In genomic region chr2:38720613-38721241, GRCh38 we compare ENCODE assay signal across 9 cellular contexts. TPM values are rescaled to one million over a fixed set of nuclear protein-coding genes. Genes with fewer than 3 reads are reported as not detected.
DNase-seq lines count a peak whose midpoint lies in the region; ATAC-seq and TF ChIP-seq lines count a peak whose summit lies in the region.
"Had no signal": no experiment of that assay in that cellular context is flagged by ENCODE, and none has a peak within 500 bp of the region (broad histone marks: within the 10 kb centered on the region; RNA-seq: fewer than 3 reads in every experiment).

No MANE protein-coding gene starts in this region.

- WGBS in H9 (ENCODE audit: extremely low coverage, insufficient read length, low lambda C conversion rate): no CpG with 5 or more reads among the region's 4 CpGs

- TF ChIP-seq CTCF in WTC11 (IDR thresholded peaks at IDR 0.05) (no peak), H9 (conservative IDR thresholded peaks at IDR 0.05) (no peak)

- no peaks in the 10 kb centered on the region for H3K4me1 ChIP-seq in H9 (ENCODE audit: insufficient read depth, low read length)

- H3K27me3 Mint-ChIP-seq in stimulated activated naive CD8-positive, alpha-beta T cell treated with anti-CD3 and anti-CD28 coated beads, Interleukin-15, Interleukin-2, amounts not matched to agents 100 ng/mL and 50 ng/mL, for 24 hours: no peaks in the 10 kb centered on the region
- no peaks in the 10 kb centered on the region for H3K27me3 Mint-ChIP-seq in WTC11 (ENCODE audit: low read depth)
- H3K27me3 Mint-ChIP-seq in H9 (ENCODE audit: low read depth): no peaks in the 10 kb centered on the region

- CTCF ChIA-PET in WTC11 (lab: Charles Lee): no interaction called here

- no peak overlapping the region for H3K4me2 ChIP-seq in H9 (ENCODE audit: insufficient read depth, insufficient read length, low read length)

- no peak overlapping the region for H4K5ac ChIP-seq in H9 (ENCODE audit: insufficient read length, low read depth, low read length)

- H3K9me3 Mint-ChIP-seq in stimulated activated naive CD8-positive, alpha-beta T cell treated with anti-CD3 and anti-CD28 coated beads, Interleukin-15, Interleukin-2, amounts not matched to agents 100 ng/mL and 50 ng/mL, for 24 hours: peaks cover 4% of the 10 kb centered on the region
- H3K9me3 Mint-ChIP-seq in WTC11: no peaks in the 10 kb centered on the region
- H3K9me3 Mint-ChIP-seq in H9: no peaks in the 10 kb centered on the region

- no peak for DNase-seq in stimulated activated naive CD8-positive, alpha-beta T cell treated with anti-CD3 and anti-CD28 coated beads, Interleukin-15, Interleukin-2, amounts not matched to agents 100 U/mL and 50 U/mL, for 24 hours
- DNase-seq in WTC11 (ENCODE audit: low spot score) (no peak), foreskin melanocyte (peak; percentile 96), skeletal muscle cell (ENCODE audit: low read depth) (peak; percentile 90), H9 (no peak)

- H2AFZ ChIP-seq in H9 (ENCODE audit: low read length): no peak overlapping the region

- H3K4me1 Mint-ChIP-seq in stimulated activated naive CD8-positive, alpha-beta T cell treated with anti-CD3 and anti-CD28 coated beads, Interleukin-15, Interleukin-2, amounts not matched to agents 100 ng/mL and 50 ng/mL, for 24 hours (ENCODE audit: low read depth): peaks cover 64% of the 10 kb centered on the region
- no peaks in the 10 kb centered on the region for H3K4me1 Mint-ChIP-seq in WTC11
- no peaks in the 10 kb centered on the region for H3K4me1 Mint-ChIP-seq in H9

- no peak overlapping the region for H3T11ph ChIP-seq in H9 (ENCODE audit: low read length)

- H3K4me3 ChIP-seq in skeletal muscle cell (ENCODE audit: low read depth, low read length): no peak overlapping the region

- H2BK120ac ChIP-seq in H9 (ENCODE audit: low read depth, low read length, poor library complexity, severe bottlenecking): no peak overlapping the region

- no peak overlapping the region for H2BK20ac ChIP-seq in H9 (ENCODE audit: low read depth, low read length, poor library complexity, severe bottlenecking)

- no peaks in the 10 kb centered on the region for H3K79me2 ChIP-seq in H9 (ENCODE audit: insufficient read depth, low read length)

- H3K36me3 Mint-ChIP-seq in stimulated activated naive CD8-positive, alpha-beta T cell treated with anti-CD3 and anti-CD28 coated beads, Interleukin-15, Interleukin-2, amounts not matched to agents 100 ng/mL and 50 ng/mL, for 24 hours (ENCODE audit: low read depth): peaks cover 36% of the 10 kb centered on the region
- peaks cover 3% of the 10 kb centered on the region; the same call in 1 of the 2 replicates for H3K36me3 Mint-ChIP-seq in WTC11
- H3K36me3 Mint-ChIP-seq in H9 (ENCODE audit: insufficient read depth in 1 of 3, low read depth in 3 of 3): no peaks in the 10 kb centered on the region; a peak in 2 of 7 replicates

- H3K14ac ChIP-seq in H9 (ENCODE audit: insufficient read depth, low read length): no peak overlapping the region

- H2BK5ac ChIP-seq in H9 (ENCODE audit: insufficient read length, low read length): no peak overlapping the region

- H3K27ac Mint-ChIP-seq in stimulated activated naive CD8-positive, alpha-beta T cell treated with anti-CD3 and anti-CD28 coated beads, Interleukin-15, Interleukin-2, amounts not matched to agents 100 ng/mL and 50 ng/mL, for 24 hours: peak overlapping the region; percentile 72
- peak overlapping the region; percentile 10; the same call in 1 of the 2 replicates for H3K27ac Mint-ChIP-seq in WTC11
- H3K27ac Mint-ChIP-seq in H9: no peak overlapping the region

- H4K8ac ChIP-seq in H9 (replicated peaks; ENCODE audit: insufficient read length, low read depth, low read length): no peak overlapping the region

- no peaks in the 10 kb centered on the region for H3K23me2 ChIP-seq in H9 (ENCODE audit: insufficient read length, low read depth, low read length, poor library complexity, severe bottlenecking)

- no peaks in the 10 kb centered on the region for H4K20me1 ChIP-seq in H9 (ENCODE audit: control insufficient read depth, insufficient read depth, insufficient read length)

- H3K27ac ChIP-seq in H9 (ENCODE audit: insufficient read length, low read depth, low read length): no peak overlapping the region

- no peak overlapping the region for H3K4ac ChIP-seq in H9 (ENCODE audit: low read depth, low read length)

- H3K9ac ChIP-seq in H9 (ENCODE audit: extremely low read depth, insufficient read length, low read length): no peak overlapping the region

- no peaks in the 10 kb centered on the region for H3K27me3 ChIP-seq in H9 (ENCODE audit: insufficient read depth, low read length)

- H3K56ac ChIP-seq in H9 (ENCODE audit: insufficient read length, low read depth, low read length): no peak overlapping the region

- no peaks in the 10 kb centered on the region for H3K9me3 ChIP-seq in H9 (ENCODE audit: control insufficient read depth, low read depth, low read length)

- no peak overlapping the region for H2BK12ac ChIP-seq in H9 (ENCODE audit: insufficient read length, low read depth, low read length)

- ATAC-seq in stimulated activated naive CD8-positive, alpha-beta T cell treated with anti-CD3 and anti-CD28 coated beads, Interleukin-15, Interleukin-2, amounts not matched to agents 100 U/mL and 50 U/mL, for 24 hours: no peak
- ATAC-seq in WTC11: no peak
- no peak for ATAC-seq in HG03139 (IDR thresholded peaks at IDR 0.05; ENCODE audit: unreplicated experiment)
- no peak for ATAC-seq in HG02885 (IDR thresholded peaks at IDR 0.05; ENCODE audit: poor library complexity, unreplicated experiment)
- ATAC-seq: activated naive CD4-positive, alpha-beta T cell treated with anti-CD3 and anti-CD28 coated beads, Interleukin-2, amount 50 U/mL, for 72 hours had no signal

- POLR2A ChIA-PET in WTC11 (lab: Charles Lee): no interaction called here

- H3K23ac ChIP-seq in H9 (ENCODE audit: insufficient read length, low read depth, low read length): no peak overlapping the region

- H3K79me1 ChIP-seq in H9 (ENCODE audit: insufficient read depth, low read depth, low read length, poor library complexity, severe bottlenecking): no peaks in the 10 kb centered on the region

- H4K91ac ChIP-seq in H9 (ENCODE audit: insufficient read length, low read depth, low read length): no peak overlapping the region

- H3K4me3 Mint-ChIP-seq in stimulated activated naive CD8-positive, alpha-beta T cell treated with anti-CD3 and anti-CD28 coated beads, Interleukin-15, Interleukin-2, amounts not matched to agents 100 ng/mL and 50 ng/mL, for 24 hours: peak overlapping the region; percentile 67
- H3K4me3 Mint-ChIP-seq in WTC11 (no peak overlapping the region), H9 (no peak overlapping the region)

- no peak overlapping the region for H2BK15ac ChIP-seq in H9 (ENCODE audit: low read depth, low read length)

- no peak overlapping the region for H2AK5ac ChIP-seq in H9 (ENCODE audit: insufficient read length, low read length)

- H3K18ac ChIP-seq in H9 (ENCODE audit: insufficient read length, low read depth, low read length): no peak overlapping the region

TF ChIP-seq in WTC11, 78 proteins besides CTCF, POLR2A, EP300 and RAD21:
- TF ChIP-seq ATF1 (CRISPR knock-in tag; IDR thresholded peaks at IDR 0.05) (no peak), TCF7 (CRISPR knock-in tag; IDR thresholded peaks at IDR 0.05; ENCODE audit: low read depth) (no peak)
- TF ChIP-seq, protein P1, sequence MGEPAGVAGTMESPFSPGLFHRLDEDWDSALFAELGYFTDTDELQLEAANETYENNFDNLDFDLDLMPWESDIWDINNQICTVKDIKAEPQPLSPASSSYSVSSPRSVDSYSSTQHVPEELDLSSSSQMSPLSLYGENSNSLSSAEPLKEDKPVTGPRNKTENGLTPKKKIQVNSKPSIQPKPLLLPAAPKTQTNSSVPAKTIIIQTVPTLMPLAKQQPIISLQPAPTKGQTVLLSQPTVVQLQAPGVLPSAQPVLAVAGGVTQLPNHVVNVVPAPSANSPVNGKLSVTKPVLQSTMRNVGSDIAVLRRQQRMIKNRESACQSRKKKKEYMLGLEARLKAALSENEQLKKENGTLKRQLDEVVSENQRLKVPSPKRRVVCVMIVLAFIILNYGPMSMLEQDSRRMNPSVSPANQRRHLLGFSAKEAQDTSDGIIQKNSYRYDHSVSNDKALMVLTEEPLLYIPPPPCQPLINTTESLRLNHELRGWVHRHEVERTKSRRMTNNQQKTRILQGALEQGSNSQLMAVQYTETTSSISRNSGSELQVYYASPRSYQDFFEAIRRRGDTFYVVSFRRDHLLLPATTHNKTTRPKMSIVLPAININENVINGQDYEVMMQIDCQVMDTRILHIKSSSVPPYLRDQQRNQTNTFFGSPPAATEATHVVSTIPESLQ (CRISPR knock-in tag; IDR thresholded peaks at IDR 0.05): no peak

RNA-seq across cellular contexts. Expression of gene SRSF7, which starts 30.4 kb away (rescaled TPM):
- 299 to 349 TPM (median 342 TPM) in 3 replicates for total RNA-seq in WTC11 (2021)
- 576 and 589 TPM in 2 replicates for total RNA-seq in H9 (2021)

RNA-seq across cellular contexts. Expression of gene GALM, which starts 54.8 kb away (rescaled TPM):
- total RNA-seq in WTC11 (2021) (11.2 to 13.5 TPM (median 12.3 TPM) in 3 replicates), H9 (2021) (10.0 and 10.4 TPM in 2 replicates)

RNA-seq across cellular contexts. Expression of gene GEMIN6, which starts 57.3 kb away (rescaled TPM):
- total RNA-seq in WTC11 (2021) (19.3 to 21.3 TPM (median 21.2 TPM) in 3 replicates), H9 (2021) (21.9 and 22.1 TPM in 2 replicates)

Comparison
In these comparisons a context has a peak if more than half of its experiments do, and no peak if none do; other contexts are left out.
1. H3K27ac Mint-ChIP-seq: peak in stimulated activated naive CD8-positive, alpha-beta T cell treated with anti-CD3 and anti-CD28 coated beads, Interleukin-15, Interleukin-2, amounts not matched to agents 100 ng/mL and 50 ng/mL, for 24 hours (single experiment) and WTC11 (single experiment); none in H9 (0 of 3).
2. DNase-seq: peak in foreskin melanocyte (single experiment) and skeletal muscle cell (single experiment); none in stimulated activated naive CD8-positive, alpha-beta T cell treated with anti-CD3 and anti-CD28 coated beads, Interleukin-15, Interleukin-2, amounts not matched to agents 100 U/mL and 50 U/mL, for 24 hours (single experiment), WTC11 (single experiment) and H9 (single experiment).